ENCODE assay signal across 1 cellular context in genomic region chr3:100720423-100720822, GRCh38.
TF ChIP-seq lines count a peak whose summit lies in the region.

No MANE protein-coding gene starts in this region.

TF ChIP-seq in H1, 55 proteins besides CTCF, POLR2A, EP300 and RAD21:
- no peak for TF ChIP-seq HDAC6 (IDR thresholded peaks at IDR 0.05; ENCODE audit: low read depth, low read length)
- TF ChIP-seq NANOG (IDR thresholded peaks at IDR 0.05; ENCODE audit: insufficient read depth, low read depth, low read length, poor library complexity, severe bottlenecking), result peak; percentile 62
